Comparison of ENCODE assay signal across 11 cellular contexts in genomic region chr9:4833781-4834560, GRCh38. TPM values are rescaled to one million over a fixed set of nuclear protein-coding genes. Genes with fewer than 3 reads are reported as not detected.
DNase-seq lines count a peak whose midpoint lies in the region; ATAC-seq and TF ChIP-seq lines count a peak whose summit lies in the region.
"Had no signal": no experiment of that assay in that cellular context is flagged by ENCODE, and none has a peak within 500 bp of the region (broad histone marks: within the 10 kb centered on the region; RNA-seq: fewer than 3 reads in every experiment).

No MANE protein-coding gene starts in this region.

- H3K27me3 ChIP-seq in CD8-positive, alpha-beta memory T cell (ENCODE audit: insufficient read depth, low read length, poor library complexity, severe bottlenecking) = no peaks in the 10 kb centered on the region
- H3K27me3 ChIP-seq in mammary epithelial cell (ENCODE audit: insufficient read depth, low read length) (no peaks in the 10 kb centered on the region), liver (ENCODE audit: control insufficient read depth in 4 of 4, insufficient read depth in 4 of 4, low read length in 3 of 4) (no peaks in the 10 kb centered on the region)

- WGBS in mammary epithelial cell (ENCODE audit: low coverage, missing lambda C conversion rate) = 96% methylated on average over 11 of the region's 11 CpGs
- WGBS in liver = 87% methylated on average over 11 of the region's 11 CpGs

- POLR2A ChIA-PET in CD8-positive, alpha-beta memory T cell (lab: Charles Lee) = no interaction called here

- no peak overlapping the region for H3K4me2 ChIP-seq in mammary epithelial cell (ENCODE audit: insufficient read depth, low read depth, low read length)

- H3K27me3 Mint-ChIP-seq in CD8-positive, alpha-beta memory T cell = no peaks in the 10 kb centered on the region

- CTCF ChIA-PET in CD8-positive, alpha-beta memory T cell (lab: Charles Lee) = interaction anchor here (1.8 kb wide), 1 partner anchor 75 kb away, joined by 3 read pairs; no protein-coding TSS in a partner anchor
- CTCF ChIA-PET in mammary epithelial cell (lab: Charles Lee; ENCODE audit: low non-redundant PET) = no interaction called here

- no peaks in the 10 kb centered on the region for H3K9me3 ChIP-seq in CD8-positive, alpha-beta memory T cell (ENCODE audit: low read length)
- no peaks in the 10 kb centered on the region for H3K9me3 ChIP-seq in mammary epithelial cell (replicated peaks; ENCODE audit: insufficient read depth, low read length)
- H3K9me3 ChIP-seq in liver (ENCODE audit: control insufficient read depth in 4 of 4, low read length in 3 of 4) = no peaks in the 10 kb centered on the region

- DNase-seq in CD8-positive, alpha-beta memory T cell = no peak
- DNase-seq in LHCN-M2 (ENCODE audit: low read depth) = peak; percentile 68
- no peak for DNase-seq in mammary epithelial cell
- DNase-seq in HuH-7.5 (ENCODE audit: low spot score) = no peak
- DNase-seq in AG08395 (ENCODE audit: low spot score) = no peak
- DNase-seq: activated CD8-positive, alpha-beta memory T cell treated with anti-CD3 and anti-CD28 coated beads for 24 hours; COR-L47; endodermal cell; NCI-H2171 treated with DMSO at 0.1 percent for 48 hours had no signal

- no peaks in the 10 kb centered on the region for H3K4me1 ChIP-seq in CD8-positive, alpha-beta memory T cell (ENCODE audit: insufficient read depth, low read length)
- peaks cover 40% of the 10 kb centered on the region for H3K4me1 ChIP-seq in mammary epithelial cell (ENCODE audit: insufficient read depth, low read length)
- peaks cover 8 to 49% (median 23%) of the 10 kb centered on the region in 4 donors for H3K4me1 ChIP-seq in liver (ENCODE audit: control insufficient read depth in 4 of 4, insufficient read depth in 4 of 4, low read length in 3 of 4)

- no peak overlapping the region for H3K27ac Mint-ChIP-seq in CD8-positive, alpha-beta memory T cell
- H3K27ac Mint-ChIP-seq: endodermal cell had no signal

- peaks cover 13% of the 10 kb centered on the region for H3K36me3 ChIP-seq in CD8-positive, alpha-beta memory T cell (ENCODE audit: insufficient read depth, low read length)
- no peaks in the 10 kb centered on the region for H3K36me3 ChIP-seq in mammary epithelial cell (ENCODE audit: insufficient read depth, low read length)
- H3K36me3 ChIP-seq in liver (ENCODE audit: control insufficient read depth in 4 of 4, insufficient read depth in 3 of 4, low read depth in 1 of 4, low read length in 3 of 4) = no peaks in the 10 kb centered on the region

- dilution Hi-C loops in mammary epithelial cell (cut with HindIII; ENCODE audit: low sequenced_read_pairs) = no loop called here

- peaks cover 9 to 64% (median 32%) of the 10 kb centered on the region in 3 donors for H3K36me3 Mint-ChIP-seq in CD8-positive, alpha-beta memory T cell

- ATAC-seq in HG03095 (IDR thresholded peaks at IDR 0.05; ENCODE audit: unreplicated experiment) = no peak

- H3K9ac ChIP-seq in mammary epithelial cell (ENCODE audit: insufficient read depth, low read length) (no peak overlapping the region), liver (ENCODE audit: low read depth in 1 of 2, low read length in 2 of 2) (no peak overlapping the region)

- intact Hi-C loops in mammary epithelial cell (cut with micrococcal nuclease) = loop anchor here (5.0 to 10.0 kb wide), 3 partner anchors 47 to 151 kb away; partner anchors contain the start of gene JAK2

- in situ Hi-C loops in mammary epithelial cell (cut with MboI; ENCODE audit: low sequenced_read_pairs in 2 of 2) = no loop called here

- H2AFZ ChIP-seq in mammary epithelial cell (ENCODE audit: low read depth, low read length) = no peak overlapping the region

- no peak for TF ChIP-seq CTCF in mammary epithelial cell (conservative IDR thresholded peaks at IDR 0.05 in 1 of 2, IDR thresholded peaks at IDR 0.05 in 1 of 2; ENCODE audit: extremely low read depth in 1 of 2, insufficient read depth in 1 of 2, low read depth in 1 of 2, low read length in 2 of 2)
- no peak for TF ChIP-seq CTCF in liver (IDR thresholded peaks at IDR 0.05; ENCODE audit: low read depth, low read length, missing input control)

- peaks cover 0 to 2% (median 0%) of the 10 kb centered on the region in 3 donors for H3K4me1 Mint-ChIP-seq in CD8-positive, alpha-beta memory T cell

- H3K4me3 ChIP-seq in CD8-positive, alpha-beta memory T cell (ENCODE audit: low read length) = no peak overlapping the region
- H3K4me3 ChIP-seq in mammary epithelial cell (replicated peaks in 1 of 3; ENCODE audit: insufficient read depth in 1 of 3, low read depth in 2 of 3, low read length in 3 of 3) (no peak overlapping the region), liver (ENCODE audit: low read depth in 1 of 3, low read length in 3 of 3) (no peak overlapping the region)

- no peak for TF ChIP-seq RAD21 in liver (IDR thresholded peaks at IDR 0.05)

- H3K9me3 Mint-ChIP-seq in CD8-positive, alpha-beta memory T cell = no peaks in the 10 kb centered on the region
- H3K9me3 Mint-ChIP-seq: endodermal cell had no signal

- peak overlapping the region; percentile 3 for H3K27ac ChIP-seq in CD8-positive, alpha-beta memory T cell (ENCODE audit: low read depth, low read length)
- H3K27ac ChIP-seq in mammary epithelial cell (ENCODE audit: insufficient read depth, low read depth, low read length) (peak overlapping the region; percentile 81), liver (ENCODE audit: low read depth in 1 of 2, low read length in 2 of 2) (no peak overlapping the region)

- BruUV-seq in mammary epithelial cell (replicated peaks; lab: Mats Ljungman, UMichigan) = no TSS peak

- H3K79me2 ChIP-seq in mammary epithelial cell (ENCODE audit: insufficient read depth, low read length) = peaks cover 50% of the 10 kb centered on the region

- H4K20me1 ChIP-seq in mammary epithelial cell (ENCODE audit: insufficient read depth, low read length) = no peaks in the 10 kb centered on the region

- H3K4me3 Mint-ChIP-seq in CD8-positive, alpha-beta memory T cell = no peak overlapping the region
- H3K4me3 Mint-ChIP-seq: endodermal cell had no signal

TF ChIP-seq in liver, 16 proteins besides CTCF, POLR2A, EP300 and RAD21:
- TF ChIP-seq GABPA (IDR thresholded peaks at IDR 0.05 in 1 of 2, conservative IDR thresholded peaks at IDR 0.05 in 1 of 2) (no peak), HNF4A (conservative IDR thresholded peaks at IDR 0.05) (peak; percentile 14 to 46), FOXA2 (IDR thresholded peaks at IDR 0.05) (no peak)
TF ChIP-seq in liver: peak in this region for 1.

RNA-seq across cellular contexts. Expression of gene RCL1, which starts 41.2 kb away (rescaled TPM):
- 10 to 100 TPM; 36.5 to 39.1 TPM for total RNA-seq in CD8-positive, alpha-beta memory T cell
- polyA plus RNA-seq in CD8-positive, alpha-beta memory T cell = 17.7 TPM
- total RNA-seq in LHCN-M2 (2014; rRNA removed) = 9.7 and 15.0 TPM in 2 replicates
- 3.7 TPM for polyA plus RNA-seq in LHCN-M2 (2012)
- total RNA-seq in mammary epithelial cell = 10 to 100 TPM; 20.7 to 24.2 TPM
- polyA plus RNA-seq in mammary epithelial cell = 14.4 TPM
- 55.9 TPM for polyA minus RNA-seq in mammary epithelial cell
- total RNA-seq in liver = 100 to 1,000 TPM in 1 of 2 donors, 10 to 100 TPM in 1; 52.2 to 121 TPM
- polyA plus RNA-seq in liver = 100 to 1,000 TPM in 1 of 2 donors, 10 to 100 TPM in 1; 53.6 to 120 TPM

Comparison
In these comparisons a context has a peak if more than half of its experiments do, and no peak if none do; other contexts are left out.
1. H3K27ac ChIP-seq: peak in CD8-positive, alpha-beta memory T cell (single experiment) and mammary epithelial cell (single experiment); none in liver (0 of 2).